ENCODE assay signal across 10 cellular contexts in the genomic region with DNA sequence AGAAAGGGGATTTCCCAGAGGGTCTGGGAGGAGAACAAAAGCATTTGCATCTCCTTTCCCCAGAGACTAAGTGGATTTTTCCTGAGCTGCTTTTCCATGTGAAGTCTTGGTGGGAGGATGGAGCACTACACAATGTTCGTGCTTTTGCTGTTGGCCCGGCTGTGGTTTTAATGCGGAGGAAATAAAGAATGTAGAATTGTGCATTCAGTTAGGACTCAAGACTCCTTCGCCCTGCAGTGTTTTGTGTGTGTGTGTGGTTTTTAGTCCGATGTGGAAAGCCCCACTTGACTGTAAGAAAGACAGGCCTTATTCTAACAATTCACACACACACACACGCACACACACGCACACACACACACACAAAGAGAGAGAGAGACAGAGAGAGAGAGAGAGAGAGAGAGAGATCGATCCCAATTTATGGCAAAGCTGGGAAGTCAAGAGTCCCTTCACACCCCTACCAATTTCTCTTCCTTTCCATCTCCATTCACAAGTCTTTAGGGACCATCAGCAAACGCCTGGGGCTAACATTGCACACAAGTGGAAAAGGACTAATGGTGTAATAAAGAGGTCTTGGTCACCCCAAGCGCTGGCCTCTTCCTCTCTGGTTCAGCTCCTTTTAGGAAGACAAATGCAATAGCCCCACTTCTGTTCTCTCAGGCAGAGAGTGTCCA. TPM values are rescaled to one million over a fixed set of nuclear protein-coding genes. Genes with fewer than 3 reads are reported as not detected.
DNase-seq lines count a peak whose midpoint lies in the region; ATAC-seq, FAIRE-seq and TF ChIP-seq lines count a peak whose summit lies in the region.
"Had no signal": no experiment of that assay in that cellular context is flagged by ENCODE, and none has a peak within 500 bp of the region (broad histone marks: within the 10 kb centered on the region; RNA-seq: fewer than 3 reads in every experiment).

No MANE protein-coding gene starts in this region.

- intact Hi-C loops in GM12878 (cut with micrococcal nuclease; ENCODE audit: unreplicated experiment), result no loop called here

- H3K4me2 ChIP-seq in DOHH2 (ENCODE audit: low read length), result peak overlapping the region; percentile 75
- H3K4me2 ChIP-seq in Loucy (ENCODE audit: low read depth, low read length, poor library complexity, severe bottlenecking), result no peak overlapping the region
- H3K4me2 ChIP-seq in GM12878 (ENCODE audit: control insufficient read depth, insufficient read depth), result peak overlapping the region; percentile 41; the same call in 1 of the 2 replicates

- POLR2A ChIA-PET in GM12878 (lab: Charles Lee), result interaction anchor here (1.3 to 2.7 kb wide), 6 partner anchors 9 to 102 kb away, joined by 3 to 26 read pairs (median 10); no protein-coding TSS in a partner anchor

- no peak for TF ChIP-seq POLR2A in GM12878 (IDR thresholded peaks at IDR 0.05; ENCODE audit: low read depth, low read length)

- H3K4me1 Mint-ChIP-seq in naive B cell, result peaks cover 24 to 49% (median 24%) of the 10 kb centered on the region in 3 donors

- BruUV-seq in GM12878 (replicated peaks; lab: Mats Ljungman, UMichigan), result no TSS peak

- peak overlapping the region; percentile 22 to 87 (median 44) for H3K4me3 Mint-ChIP-seq in naive B cell

- H3K36me3 ChIP-seq in DOHH2 (ENCODE audit: control insufficient read depth, low read length) (peaks cover 4% of the 10 kb centered on the region), Loucy (ENCODE audit: insufficient read depth, low read length) (no peaks in the 10 kb centered on the region), GM12878 (ENCODE audit: control insufficient read depth in 2 of 2, insufficient read depth in 2 of 2, low read length in 1 of 2) (no peaks in the 10 kb centered on the region), MG63 (no peaks in the 10 kb centered on the region)

- peak in 1 of 2 experiments; percentile 64; a peak in 2 of 4 replicates for TF ChIP-seq EP300 in GM12878 (IDR thresholded peaks at IDR 0.05; ENCODE audit: borderline replicate concordance in 1 of 2, control insufficient read depth in 1 of 2, low read depth in 2 of 2, low read length in 2 of 2)

- no peaks in the 10 kb centered on the region for H4K20me1 ChIP-seq in DOHH2 (ENCODE audit: control insufficient read depth, insufficient read depth, low read depth, low read length)
- H4K20me1 ChIP-seq in Loucy (ENCODE audit: insufficient read depth, low read length, poor library complexity, severe bottlenecking), result no peaks in the 10 kb centered on the region
- no peaks in the 10 kb centered on the region for H4K20me1 ChIP-seq in GM12878 (ENCODE audit: control insufficient read depth, insufficient read depth)

- H3K27ac ChIP-seq in DOHH2 (ENCODE audit: low read depth, low read length) (peak overlapping the region; percentile 62), GM12878 (ENCODE audit: control insufficient read depth, insufficient read depth) (peak overlapping the region; percentile 33; the same call in 1 of the 2 replicates)

- FAIRE-seq in GM12878 (lab: Jason Lieb, UNC), result no peak

- peaks cover 45% of the 10 kb centered on the region for H3K4me1 ChIP-seq in DOHH2 (ENCODE audit: control insufficient read depth, low read length)
- peaks cover 17% of the 10 kb centered on the region for H3K4me1 ChIP-seq in Loucy (ENCODE audit: insufficient read depth, low read length, poor library complexity, severe bottlenecking)
- peaks cover 9% of the 10 kb centered on the region for H3K4me1 ChIP-seq in GM12878 (ENCODE audit: control insufficient read depth, insufficient read depth, low read length)

- no peaks in the 10 kb centered on the region for H3K9me2 ChIP-seq in DOHH2 (replicated peaks; ENCODE audit: control insufficient read depth, low read length)
- H3K9me2 ChIP-seq in Loucy (replicated peaks; ENCODE audit: low read depth, low read length), result no peaks in the 10 kb centered on the region

- no peak overlapping the region for H2AFZ ChIP-seq in Loucy (ENCODE audit: low read length)
- H2AFZ ChIP-seq in GM12878 (ENCODE audit: control insufficient read depth, low read depth, low read length), result no peak overlapping the region; the same call in 1 of the 2 replicates

- no peaks in the 10 kb centered on the region for H3K27me3 Mint-ChIP-seq in naive B cell

- H3K27me3 ChIP-seq in DOHH2 (ENCODE audit: control insufficient read depth, low read length), result 0 out of 2 replicates have a peak, but pooled peaks cover 2% of the 10 kb centered on the region
- no peaks in the 10 kb centered on the region for H3K27me3 ChIP-seq in Loucy (ENCODE audit: insufficient read depth, low read length, poor library complexity, severe bottlenecking)
- H3K27me3 ChIP-seq in GM12878 (replicated peaks in 1 of 2; ENCODE audit: control insufficient read depth in 2 of 2, insufficient read depth in 2 of 2, low read length in 1 of 2), result no peaks in the 10 kb centered on the region
- no peaks in the 10 kb centered on the region for H3K27me3 ChIP-seq in MG63

- SMC1A ChIA-PET in GM12878 (lab: Charles Lee; ENCODE audit: uncharacterized antibody, unreplicated experiment), result interaction anchor here (0.8 to 4.4 kb wide), 13 partner anchors 8 to 107 kb away, joined by 3 to 54 read pairs (median 11); no protein-coding TSS in a partner anchor

- peak overlapping the region; percentile 4 to 93 (median 82) for H3K27ac Mint-ChIP-seq in naive B cell

- RAD21 ChIA-PET in GM12878 (lab: Charles Lee; ENCODE audit: unreplicated experiment), result interaction anchor here (0.8 to 3.0 kb wide), 19 partner anchors 8 to 107 kb away, joined by 3 to 53 read pairs (median 6); no protein-coding TSS in a partner anchor

- H3F3A ChIP-seq in DOHH2 (ENCODE audit: control insufficient read depth, insufficient read depth), result no peaks in the 10 kb centered on the region
- H3F3A ChIP-seq in Loucy (ENCODE audit: low read depth), result no peaks in the 10 kb centered on the region; the same call in 1 of the 2 replicates

- H3K9ac ChIP-seq in Loucy (ENCODE audit: low read depth, low read length, poor library complexity, severe bottlenecking), result peak overlapping the region; percentile 15
- H3K9ac ChIP-seq in GM12878 (ENCODE audit: control insufficient read depth, insufficient read depth, low read length), result no peak overlapping the region

- no peak for TF ChIP-seq CTCF in DOHH2 (IDR thresholded peaks at IDR 0.05; ENCODE audit: low read depth, low read length, poor library complexity, severe bottlenecking)
- no peak for TF ChIP-seq CTCF in Loucy (conservative IDR thresholded peaks at IDR 0.05; ENCODE audit: low read length)
- TF ChIP-seq CTCF in GM12878 (IDR thresholded peaks at IDR 0.05 in 2 of 3, conservative IDR thresholded peaks at IDR 0.05 in 1 of 3; ENCODE audit: control insufficient read depth in 2 of 3, extremely low read depth in 1 of 3, insufficient read depth in 1 of 3, low read depth in 3 of 3, low read length in 3 of 3), result no peak

- 5% methylated on average over 9 of the region's 10 CpGs for WGBS in GM12878 (ENCODE audit: insufficient coverage, insufficient replicate concordance, low lambda C conversion rate, missing lambda C conversion rate)

- H3K79me2 ChIP-seq in DOHH2 (ENCODE audit: control insufficient read depth, low read length) (peaks cover 6% of the 10 kb centered on the region), Loucy (ENCODE audit: insufficient read depth, low read length) (peaks cover 1% of the 10 kb centered on the region; the same call in 1 of the 2 replicates), GM12878 (ENCODE audit: control insufficient read depth, insufficient read depth, low read length) (no peaks in the 10 kb centered on the region; the same call in 1 of the 2 replicates)

- in situ Hi-C loops in GM12878 (cut with MboI), result no loop called here

- ATAC-seq in GM12878 (peak; percentile 58), naive B cell (ENCODE audit: low read depth in 2 of 2) (peak; percentile 26 to 27), GM21717 (IDR thresholded peaks at IDR 0.05; ENCODE audit: unreplicated experiment) (no peak), GM18909 (IDR thresholded peaks at IDR 0.05; ENCODE audit: poor library complexity, unreplicated experiment) (no peak)

- CTCF ChIA-PET in GM12878 (lab: Yijun Ruan, JAX), result interaction anchor here (0.6 to 4.5 kb wide), 14 partner anchors 9 to 1128 kb away, joined by 3 to 57 read pairs (median 4); no protein-coding TSS in a partner anchor

- DNase-seq in GM12878 (ENCODE audit: low read depth, low spot score) (peak; percentile 48), naive B cell (no peak), DMS53 (lab: John Stamatoyannopoulos, UW) (no peak), MG63 (no peak)
- DNase-seq: OCI-M1 had no signal

- TF ChIP-seq RAD21 in GM12878 (IDR thresholded peaks at IDR 0.05; ENCODE audit: insufficient read depth, low read depth, low read length), result no peak

- peaks cover 0 to 2% (median 0%) of the 10 kb centered on the region in 7 donors for H3K9me3 Mint-ChIP-seq in naive B cell

- H3K9me3 ChIP-seq in DOHH2 (ENCODE audit: control insufficient read depth, insufficient read depth, low read length), result no peaks in the 10 kb centered on the region
- H3K9me3 ChIP-seq in Loucy (ENCODE audit: insufficient read depth, low read depth, low read length), result no peaks in the 10 kb centered on the region
- no peaks in the 10 kb centered on the region; the same call in 2 of the 3 replicates for H3K9me3 ChIP-seq in GM12878 (replicated peaks; ENCODE audit: control insufficient read depth, insufficient read depth, low read length)
- no peaks in the 10 kb centered on the region for H3K9me3 ChIP-seq in MG63

- H3K4me3 ChIP-seq in DOHH2 (ENCODE audit: low read length), result peak overlapping the region; percentile 53
- H3K4me3 ChIP-seq in Loucy (ENCODE audit: low read length, poor library complexity, severe bottlenecking), result no peak overlapping the region
- no peak overlapping the region; the same call in 1 of the 2 replicates for H3K4me3 ChIP-seq in GM12878
- no peak overlapping the region for H3K4me3 ChIP-seq in MG63

- no peaks in the 10 kb centered on the region for H3K36me3 Mint-ChIP-seq in naive B cell

RNA-seq across cellular contexts. Expression of gene CLDN34, which starts 44.2 kb away (rescaled TPM):
- not detected in 2 replicates for total RNA-seq in GM12878 (2013; cell fraction: nucleolus; rRNA removed)
- total RNA-seq in GM12878 (2014; rRNA removed), result not detected in 2 replicates
- not detected in 2 replicates for total RNA-seq in GM12878 (2014; rRNA removed; fragmentation: Illumina TruSeq; extraction: Trizol)
- total RNA-seq in GM12878 (2021), result not detected in 2 replicates
- not detected for polyA plus RNA-seq in GM12878 (2011; ENCODE audit: low read depth)
- polyA plus RNA-seq in GM12878 (2011; rRNA removed), result not detected in 2 replicates
- not detected in 2 replicates for polyA plus RNA-seq in GM12878 (2011; cell fraction: cytosol; rRNA removed)
- not detected in 2 replicates for polyA plus RNA-seq in GM12878 (2011; cell fraction: nucleus; rRNA removed)
- not detected in 2 replicates for polyA plus RNA-seq in GM12878 (2012)
- not detected in 2 replicates for polyA plus RNA-seq in GM12878 (2014; fragmentation: Illumina TruSeq; extraction: Trizol)
- polyA plus RNA-seq in GM12878 (2014; fragmentation: Nextera tagmentation; extraction: Ambion mirVana), result not detected
- not detected in 2 replicates for polyA plus RNA-seq in GM12878 (2014; rRNA removed)
- polyA plus RNA-seq in GM12878 (2016; fragmentation: Nextera tagmentation; extraction: Ambion mirVana), result not detected
- not detected in 2 replicates for polyA minus RNA-seq in GM12878 (2011; rRNA and poly(A)+ RNA removed)
- polyA minus RNA-seq in GM12878 (2011; cell fraction: cytosol; rRNA and poly(A)+ RNA removed), result not detected in 2 replicates
- not detected in 2 replicates for polyA minus RNA-seq in GM12878 (2011; cell fraction: nucleus; rRNA and poly(A)+ RNA removed)
- not detected for polyA plus RNA-seq in naive B cell (ENCODE audit: low read depth in 6 of 6)
- total RNA-seq in MG63 (2014; rRNA removed; shearing (Covaris generic); ENCODE audit: low replicate concordance), result not detected in 2 replicates
- total RNA-seq: LHCN-M2 had no signal

Comparison
In these comparisons a context has a peak if more than half of its experiments do, and no peak if none do; other contexts are left out.
1. ATAC-seq: peak in GM12878 (single experiment) and naive B cell (2 of 2); none in GM21717 (single experiment) and GM18909 (single experiment).